Comparison of ENCODE assay signal across 10 cellular contexts in the genomic region with DNA sequence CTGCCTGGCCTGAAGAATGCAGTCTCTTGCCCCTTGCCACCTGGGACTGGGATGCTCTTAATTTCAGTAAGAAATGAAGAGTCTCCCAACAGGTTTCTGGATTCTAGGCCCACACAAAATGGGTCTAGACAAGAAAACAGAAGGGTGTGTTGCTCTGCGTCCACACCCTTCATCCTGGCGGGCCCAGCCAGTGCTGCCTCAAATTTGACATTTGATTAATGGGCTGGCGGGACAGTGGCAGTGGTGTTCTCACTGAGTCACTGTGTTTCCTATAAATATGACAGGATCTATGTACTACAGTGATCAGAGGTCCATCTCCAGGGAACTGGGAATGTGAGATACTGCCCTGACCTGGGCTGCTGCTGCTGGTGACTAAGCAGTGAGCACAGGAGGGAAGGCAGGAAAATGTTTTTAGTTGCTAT. TPM values are rescaled to one million over a fixed set of nuclear protein-coding genes. Genes with fewer than 3 reads are reported as not detected.
DNase-seq lines count a peak whose midpoint lies in the region; ATAC-seq and TF ChIP-seq lines count a peak whose summit lies in the region.
"Had no signal": no experiment of that assay in that cellular context is flagged by ENCODE, and none has a peak within 500 bp of the region (broad histone marks: within the 10 kb centered on the region; RNA-seq: fewer than 3 reads in every experiment).

No MANE protein-coding gene starts in this region.

- DNase-seq in NCI-H226: peak; percentile 44
- DNase-seq in erythroblast (lab: John Stamatoyannopoulos, UW): peak; percentile 54 to 57
- no peak for DNase-seq in neuronal stem cell (ENCODE audit: low spot score)
- DNase-seq in activated effector memory CD4-positive, alpha-beta T cell treated with Interleukin-2 at 50 U/mL for 16 hours: no peak
- no peak for DNase-seq in putamen (ENCODE audit: low spot score)
- DNase-seq in left lobe of liver (ENCODE audit: low spot score): no peak
- DNase-seq in T-helper 9 cell: no peak

- H3K4me1 ChIP-seq in ACC112 (ENCODE audit: control insufficient read depth, insufficient read depth, low read length, unreplicated experiment) (peaks cover 42% of the 10 kb centered on the region), neuronal stem cell (ENCODE audit: control insufficient read depth in 2 of 2, insufficient read depth in 1 of 2, low read depth in 1 of 2, low read length in 2 of 2) (peaks cover 20 to 30% of the 10 kb centered on the region in 2 donors)

- H3K27me3 ChIP-seq in ACC112 (ENCODE audit: insufficient read depth, low read length) (no peaks in the 10 kb centered on the region; the same call in 1 of the 2 replicates), neuronal stem cell (ENCODE audit: control insufficient read depth in 3 of 3, insufficient read depth in 3 of 3, low read depth in 1 of 3, low read length in 3 of 3) (no peaks in the 10 kb centered on the region)

- WGBS in neuronal stem cell (ENCODE audit: extremely low coverage in 2 of 2, insufficient read length in 2 of 2, insufficient replicate concordance in 1 of 2), 2 donors: no CpG with 5 or more reads among the region's 3 CpGs

- H3K27ac ChIP-seq in ACC112 (ENCODE audit: low read depth, low read length) (peak overlapping the region; percentile 91), neuronal stem cell (replicated peaks; ENCODE audit: low read length) (no peak overlapping the region)

- H3K4me3 ChIP-seq in ACC112 (ENCODE audit: low read depth, low read length) (no peak overlapping the region), neuronal stem cell (ENCODE audit: low read length in 2 of 2) (no peak overlapping the region)

- no peaks in the 10 kb centered on the region for H3K79me1 ChIP-seq in neuronal stem cell (ENCODE audit: low read depth, low read length)

- H3K9ac ChIP-seq in neuronal stem cell (ENCODE audit: low read depth, low read length, poor library complexity): no peak overlapping the region

- H2AFZ ChIP-seq in ACC112 (ENCODE audit: low read length, unreplicated experiment) (peak overlapping the region; percentile 59), neuronal stem cell (ENCODE audit: low read length) (peak overlapping the region; percentile 91)

- no peak for TF ChIP-seq POLR2A in erythroblast (IDR thresholded peaks at IDR 0.05; ENCODE audit: low read length)

- no peak overlapping the region for H4K91ac ChIP-seq in neuronal stem cell (ENCODE audit: low read depth, low read length, poor library complexity)

- ATAC-seq in left lobe of liver: no peak

- H2AK5ac ChIP-seq in neuronal stem cell (ENCODE audit: low read depth, low read length): no peak overlapping the region

- no peak overlapping the region for H2BK120ac ChIP-seq in neuronal stem cell (ENCODE audit: low read depth, low read length)

- no peak overlapping the region for H3K4me2 ChIP-seq in neuronal stem cell (ENCODE audit: insufficient read depth, low read length, poor library complexity, severe bottlenecking)

- no peak overlapping the region for H2BK12ac ChIP-seq in neuronal stem cell (ENCODE audit: low read length)

- no peak overlapping the region for H2BK5ac ChIP-seq in neuronal stem cell (ENCODE audit: low read length)

- no peaks in the 10 kb centered on the region for H3K9me3 ChIP-seq in neuronal stem cell (replicated peaks in 1 of 2; ENCODE audit: control insufficient read depth in 2 of 2, insufficient read depth in 1 of 2, low read depth in 1 of 2, low read length in 2 of 2)

- no peak overlapping the region for H2BK15ac ChIP-seq in neuronal stem cell (ENCODE audit: low read length)

- no peak overlapping the region for H3K23ac ChIP-seq in neuronal stem cell (ENCODE audit: low read depth, low read length, poor library complexity)

- H3K14ac ChIP-seq in neuronal stem cell (ENCODE audit: low read length): no peak overlapping the region

- H3K18ac ChIP-seq in neuronal stem cell (ENCODE audit: low read length): no peak overlapping the region

- H3K36me3 ChIP-seq in ACC112 (ENCODE audit: insufficient read depth, low read length) (no peaks in the 10 kb centered on the region), neuronal stem cell (replicated peaks in 1 of 2; ENCODE audit: control insufficient read depth in 2 of 2, insufficient read depth in 2 of 2, low read length in 2 of 2) (no peaks in the 10 kb centered on the region)

- no peaks in the 10 kb centered on the region for H3K79me2 ChIP-seq in ACC112 (ENCODE audit: control insufficient read depth, insufficient read depth, low read length, unreplicated experiment)

- H4K8ac ChIP-seq in neuronal stem cell (ENCODE audit: low read depth, low read length): no peak overlapping the region

- no peak overlapping the region for H3K4ac ChIP-seq in neuronal stem cell (ENCODE audit: low read length)

RNA-seq across cellular contexts. Expression of a gene that starts 6.5 kb away (rescaled TPM):
- 2.3 TPM for polyA plus RNA-seq in neuronal stem cell (2013, experiment 1 of 2)
- polyA plus RNA-seq in neuronal stem cell (2013, experiment 2 of 2): 2.2 TPM
- total RNA-seq in left lobe of liver: 0.15 TPM
- total RNA-seq: activated CD4-positive, alpha-beta memory T cell treated with anti-CD3 and anti-CD28 coated beads, Interleukin-2, amount 10 ng/mL, durations not matched to agents 7 days and 5 days had no signal

RNA-seq across cellular contexts. Expression of a gene that starts 8.9 kb away (rescaled TPM):
- 197 TPM for polyA plus RNA-seq in neuronal stem cell (2013, experiment 1 of 2)
- polyA plus RNA-seq in neuronal stem cell (2013, experiment 2 of 2): 195 TPM
- 8.0 TPM for total RNA-seq in left lobe of liver

RNA-seq across cellular contexts. Expression of a gene that starts 37.3 kb away (rescaled TPM):
- 34.7 TPM for polyA plus RNA-seq in neuronal stem cell (2013, experiment 1 of 2)
- 34.1 TPM for polyA plus RNA-seq in neuronal stem cell (2013, experiment 2 of 2)
- total RNA-seq in left lobe of liver: 41.9 TPM

RNA-seq across cellular contexts. Expression of a gene that starts 48.5 kb away (rescaled TPM):
- polyA plus RNA-seq in neuronal stem cell (2013, experiment 1 of 2): not detected
- polyA plus RNA-seq in neuronal stem cell (2013, experiment 2 of 2): not detected
- not detected for total RNA-seq in left lobe of liver
- total RNA-seq: activated CD4-positive, alpha-beta memory T cell treated with anti-CD3 and anti-CD28 coated beads, Interleukin-2, amount 10 ng/mL, durations not matched to agents 7 days and 5 days; urinary bladder had no signal
- polyA plus RNA-seq: urinary bladder had no signal

RNA-seq across cellular contexts. Expression of a gene that starts 49.7 kb away (rescaled TPM):
- not detected for polyA plus RNA-seq in neuronal stem cell (2013, experiment 1 of 2)
- polyA plus RNA-seq in neuronal stem cell (2013, experiment 2 of 2): not detected
- not detected for total RNA-seq in left lobe of liver
- total RNA-seq: activated CD4-positive, alpha-beta memory T cell treated with anti-CD3 and anti-CD28 coated beads, Interleukin-2, amount 10 ng/mL, durations not matched to agents 7 days and 5 days; urinary bladder had no signal
- polyA plus RNA-seq: urinary bladder had no signal

Comparison
In these comparisons a context has a peak if more than half of its experiments do, and no peak if none do; other contexts are left out.
1. DNase-seq: peak in NCI-H226 (single experiment) and erythroblast (2 of 2); none in neuronal stem cell (single experiment), activated effector memory CD4-positive, alpha-beta T cell treated with Interleukin-2 at 50 U/mL for 16 hours (single experiment), putamen (single experiment), left lobe of liver (single experiment) and T-helper 9 cell (single experiment).